In the genomic region with DNA sequence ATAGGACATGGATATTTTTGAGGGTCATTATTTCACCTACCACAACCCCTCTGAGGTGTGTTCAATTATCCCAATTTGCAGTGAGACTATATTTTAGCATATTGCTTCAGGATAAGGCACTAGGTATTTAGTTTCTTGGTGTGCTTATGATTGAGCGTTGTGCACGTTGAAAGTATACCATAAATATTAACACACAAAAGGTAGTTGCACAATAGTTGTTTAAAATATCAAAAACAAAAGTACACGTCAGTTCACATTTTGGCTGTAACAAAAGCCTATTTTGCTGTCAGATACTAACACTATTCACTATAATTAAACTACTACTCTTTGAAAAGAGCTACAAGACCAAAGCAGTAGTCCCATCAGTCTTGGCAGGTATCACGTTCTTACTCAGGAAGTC, we compare ENCODE assay signal across 19 cellular contexts.
DNase-seq lines count a peak whose midpoint lies in the region; ATAC-seq, FAIRE-seq and TF ChIP-seq lines count a peak whose summit lies in the region.
"Had no signal": no experiment of that assay in that cellular context is flagged by ENCODE, and none has a peak within 500 bp of the region (broad histone marks: within the 10 kb centered on the region; RNA-seq: fewer than 3 reads in every experiment).

No MANE protein-coding gene starts in this region.

- H3K27me3 ChIP-seq in HepG2 (ENCODE audit: control insufficient read depth in 1 of 2, insufficient read depth in 2 of 2, low read length in 2 of 2), result no peaks in the 10 kb centered on the region
- no peaks in the 10 kb centered on the region for H3K27me3 ChIP-seq in right lobe of liver
- H3K27me3 ChIP-seq in K562 (ENCODE audit: control insufficient read depth in 2 of 2, insufficient read depth in 2 of 2, low read length in 2 of 2), result no peaks in the 10 kb centered on the region
- H3K27me3 ChIP-seq: BLaER1 treated with 17β-estradiol and CSF1 and Interleukin-3, amounts not matched to agents 10 nM and 100 nM had no signal

- H3K4me2 ChIP-seq in HepG2 (ENCODE audit: low read depth, low read length) (no peak overlapping the region), K562 (ENCODE audit: insufficient read depth, low read length) (no peak overlapping the region)
- H3K4me2 ChIP-seq: A549; BLaER1 treated with 17β-estradiol and CSF1 and Interleukin-3, amounts not matched to agents 10 nM and 100 nM had no signal

- TF ChIP-seq EP300 in HepG2 (IDR thresholded peaks at IDR 0.05; ENCODE audit: low read depth in 2 of 2, low read length in 2 of 2) (no peak), HepG2 (CRISPR knock-in tag; IDR thresholded peaks at IDR 0.05; ENCODE audit: borderline replicate concordance) (no peak), K562 (IDR thresholded peaks at IDR 0.05; ENCODE audit: low read length) (no peak)

- DNase-seq in HepG2 (ENCODE audit: low spot score), result no peak
- no peak for DNase-seq in right lobe of liver
- no peak for DNase-seq in K562 (ENCODE audit: extremely low read depth in 1 of 4, low spot score in 3 of 4)
- DNase-seq in Kasumi-1 (lab: John Stamatoyannopoulos, UW), result no peak
- no peak for DNase-seq in COLO668 (lab: John Stamatoyannopoulos, UW; ENCODE audit: unreplicated experiment)
- DNase-seq: AML-193; Caco-2; Calu3; CD4-positive, alpha-beta T cell; CD8-positive, alpha-beta T cell; DMS79 treated with DMSO at 0.1 percent for 48 hours; GF-D8 had no signal

- H3K9ac ChIP-seq in HepG2 (ENCODE audit: insufficient read depth, low read depth, low read length) (no peak overlapping the region), K562 (ENCODE audit: insufficient read depth in 1 of 2, low read depth in 2 of 2, low read length in 2 of 2) (peak overlapping the region in 1 of 2 experiments; percentile 72; a peak in 1 of 4 replicates)
- H3K9ac ChIP-seq: BLaER1 treated with 17β-estradiol and CSF1 and Interleukin-3, amounts not matched to agents 10 nM and 100 nM had no signal

- H4K20me1 ChIP-seq in HepG2 (ENCODE audit: insufficient read depth, low read length) (no peaks in the 10 kb centered on the region), K562 (replicated peaks; ENCODE audit: control insufficient read depth, insufficient read depth, low read length) (no peaks in the 10 kb centered on the region)
- H4K20me1 ChIP-seq: BLaER1 treated with 17β-estradiol and CSF1 and Interleukin-3, amounts not matched to agents 10 nM and 100 nM had no signal

- H3K27ac ChIP-seq in HepG2 (ENCODE audit: extremely low read length, insufficient read depth, low read length) (no peak overlapping the region), right lobe of liver (no peak overlapping the region), K562 (ENCODE audit: extremely low read depth, low read depth, low read length) (peak overlapping the region; percentile 85)
- H3K27ac ChIP-seq: 22Rv1; A549; BLaER1 treated with 17β-estradiol and CSF1 and Interleukin-3, amounts not matched to agents 10 nM and 100 nM; C4-2B had no signal

- CTCF ChIA-PET in HepG2 (lab: Yijun Ruan, JAX; ENCODE audit: low intra/inter-chr PET ratio, low total read pairs) (no interaction called here), K562 (lab: Yijun Ruan, JAX; ENCODE audit: low intra/inter-chr PET ratio) (no interaction called here)

- no peaks in the 10 kb centered on the region for H3K36me3 ChIP-seq in HepG2 (replicated peaks in 1 of 2; ENCODE audit: control insufficient read depth in 1 of 2, insufficient read depth in 2 of 2, low read length in 2 of 2)
- H3K36me3 ChIP-seq in right lobe of liver, result no peaks in the 10 kb centered on the region
- H3K36me3 ChIP-seq in K562 (ENCODE audit: control insufficient read depth, insufficient read depth, low read length), result peaks cover 11% of the 10 kb centered on the region; the same call in 2 of the 3 replicates
- H3K36me3 ChIP-seq: BLaER1 treated with 17β-estradiol and CSF1 and Interleukin-3, amounts not matched to agents 10 nM and 100 nM had no signal

- H3K4me3 ChIP-seq in HepG2 (replicated peaks in 1 of 3; ENCODE audit: insufficient read depth in 1 of 3, low read depth in 2 of 3, low read length in 3 of 3), result no peak overlapping the region
- no peak overlapping the region for H3K4me3 ChIP-seq in right lobe of liver
- H3K4me3 ChIP-seq in K562, result no peak overlapping the region
- H3K4me3 ChIP-seq: A549; BLaER1 treated with 17β-estradiol and CSF1 and Interleukin-3, amounts not matched to agents 10 nM and 100 nM had no signal

- TF ChIP-seq POLR2A in HepG2 (IDR thresholded peaks at IDR 0.05; ENCODE audit: insufficient read depth in 1 of 2, low read depth in 2 of 2, low read length in 2 of 2), result no peak
- no peak for TF ChIP-seq POLR2A in right lobe of liver (IDR thresholded peaks at IDR 0.05)
- no peak for TF ChIP-seq POLR2A in K562 (conservative IDR thresholded peaks at IDR 0.05)

- ATAC-seq in HepG2, result no peak
- ATAC-seq in right lobe of liver, result no peak
- no peak for ATAC-seq in K562
- ATAC-seq: A549; CD8-positive, alpha-beta T cell had no signal

- 6% methylated on average over 4 of the region's 4 CpGs for WGBS in HepG2 (ENCODE audit: low lambda C conversion rate)
- 60% methylated on average over 4 of the region's 4 CpGs for WGBS in right lobe of liver (ENCODE audit: insufficient coverage, low coverage, low lambda C conversion rate, missing lambda C conversion rate)
- WGBS in K562 (ENCODE audit: insufficient coverage, low coverage, missing lambda C conversion rate), result 60% methylated on average over 4 of the region's 4 CpGs

- no peak for TF ChIP-seq CTCF in HepG2 (CRISPR knock-in tag; IDR thresholded peaks at IDR 0.05)
- TF ChIP-seq CTCF in right lobe of liver (IDR thresholded peaks at IDR 0.05), result no peak
- no peak for TF ChIP-seq CTCF in K562 (IDR thresholded peaks at IDR 0.05 in 2 of 3, conservative IDR thresholded peaks at IDR 0.05 in 1 of 3; ENCODE audit: insufficient read depth in 2 of 3, low read depth in 1 of 3, low read length in 3 of 3)

- BruUV-seq in HepG2 (replicated peaks; lab: Mats Ljungman, UMichigan), result no TSS peak
- BruUV-seq in K562 (replicated peaks; lab: Mats Ljungman, UMichigan), result no TSS peak

- H3K79me2 ChIP-seq in HepG2 (ENCODE audit: insufficient read depth, low read length) (no peaks in the 10 kb centered on the region), K562 (ENCODE audit: control insufficient read depth, insufficient read depth, low read length) (no peaks in the 10 kb centered on the region)

- no peaks in the 10 kb centered on the region for H3K9me1 ChIP-seq in K562 (ENCODE audit: control insufficient read depth, insufficient read depth, low read length)

- H2AFZ ChIP-seq in HepG2 (ENCODE audit: low read length) (no peak overlapping the region), K562 (ENCODE audit: low read depth, low read length) (peak overlapping the region; percentile 85)

- in situ Hi-C loops in HepG2 (cut with HindIII; ENCODE audit: extremely low pct_ligation_motif_present, low pct_unique_long_range_greater_than_20kb) (no loop called here), K562 (cut with MboI) (no loop called here)

- intact Hi-C loops in HepG2 (cut with micrococcal nuclease; ENCODE audit: unreplicated experiment) (no loop called here), right lobe of liver (cut with DNase I) (no loop called here), K562 (cut with micrococcal nuclease) (loop anchor here (5.0 to 10.0 kb wide), 5 partner anchors 180 to 290 kb away; no protein-coding TSS in a partner anchor)

- H3K4me1 ChIP-seq in HepG2 (ENCODE audit: insufficient read depth, low read length) (no peaks in the 10 kb centered on the region), right lobe of liver (no peaks in the 10 kb centered on the region), K562 (replicated peaks in 1 of 2; ENCODE audit: control insufficient read depth in 2 of 2, insufficient read depth in 2 of 2, low read length in 2 of 2) (peaks cover 0 to 20% of the 10 kb centered on the region in 2 experiments; a peak in 3 of 5 replicates)
- H3K4me1 ChIP-seq: A549; BLaER1 treated with 17β-estradiol and CSF1 and Interleukin-3, amounts not matched to agents 10 nM and 100 nM; Caco-2 had no signal

- POLR2A ChIA-PET in HepG2 (lab: Yijun Ruan, JAX) (no interaction called here), K562 (lab: Yijun Ruan, JAX) (interaction anchor here (0.8 kb wide), 1 partner anchor 23 kb away, joined by 4 read pairs; no protein-coding TSS in a partner anchor)

- FAIRE-seq in HepG2 (lab: Jason Lieb, UNC), result no peak
- FAIRE-seq in K562 (lab: Jason Lieb, UNC), result no peak
- FAIRE-seq: A549, G401.6, GM12891, GM19239 had no signal

- TF ChIP-seq RAD21 in HepG2 (CRISPR knock-in tag; IDR thresholded peaks at IDR 0.05) (no peak), K562 (CRISPR knock-in tag; conservative IDR thresholded peaks at IDR 0.05 in 1 of 2, IDR thresholded peaks at IDR 0.05 in 1 of 2) (no peak)

- H3K9me3 ChIP-seq in HepG2 (ENCODE audit: low read length) (no peaks in the 10 kb centered on the region), right lobe of liver (no peaks in the 10 kb centered on the region), K562 (replicated peaks; ENCODE audit: control insufficient read depth, insufficient read depth, low read depth, low read length) (peaks cover 22% of the 10 kb centered on the region)
- H3K9me3 ChIP-seq: A549; BLaER1 treated with 17β-estradiol and CSF1 and Interleukin-3, amounts not matched to agents 10 nM and 100 nM; Caco-2 had no signal

TF ChIP-seq in HepG2, 621 proteins besides CTCF, POLR2A, EP300 and RAD21:
- TF ChIP-seq CEBPB (IDR thresholded peaks at IDR 0.05; ENCODE audit: borderline replicate concordance, low read depth, low read length), result 0 out of 2 replicates have a peak, but pooled peaks have one; percentile 17
- TF ChIP-seq NCOA2 (CRISPR knock-in tag; IDR thresholded peaks at IDR 0.05), result no peak
- no peak for TF ChIP-seq ZNF225 (CRISPR knock-in tag; IDR thresholded peaks at IDR 0.05)
- TF ChIP-seq MXD4 (CRISPR knock-in tag; IDR thresholded peaks at IDR 0.05), result no peak

TF ChIP-seq in K562, 482 proteins besides CTCF, POLR2A, EP300 and RAD21:
- TF ChIP-seq KLF6 (CRISPR knock-in tag; IDR thresholded peaks at IDR 0.05; ENCODE audit: borderline replicate concordance) (no peak), CEBPG (CRISPR knock-in tag; IDR thresholded peaks at IDR 0.05) (no peak), CEBPG (tag; conservative IDR thresholded peaks at IDR 0.05 in 1 of 2, IDR thresholded peaks at IDR 0.05 in 1 of 2) (peak; percentile 25 to 85; a peak in 2 of 4 replicates), CEBPB (tag; IDR thresholded peaks at IDR 0.05) (peak; percentile 90)

Comparison
In these comparisons a context has a peak if more than half of its experiments do, and no peak if none do; other contexts are left out.
1. Of the 241 proteins assayed by ChIP-seq in both HepG2 and K562: peak only in HepG2: none; only in K562: CEBPG; in both: CEBPB; in neither: 239.